ENCODE assay signal across 1 cellular context in genomic region chr20:57941572-57942381, GRCh38.
TF ChIP-seq lines count a peak whose summit lies in the region.

No MANE protein-coding gene starts in this region.

TF ChIP-seq in HEK293, 187 proteins besides CTCF, POLR2A, EP300 and RAD21 (continued from another document):
- TF ChIP-seq HOXD13 (CRISPR knock-in tag; IDR thresholded peaks at IDR 0.05; ENCODE audit: borderline replicate concordance) = peak; percentile 17; the same call in 1 of the 2 replicates
- TF ChIP-seq ZNF335 (tag by site-specific recombination; conservative IDR thresholded peaks at IDR 0.05) = 0 out of 2 replicates have a peak, but pooled peaks have one; percentile 12
- no peak for TF ChIP-seq ZBTB21 (tag by site-specific recombination; IDR thresholded peaks at IDR 0.05)
- TF ChIP-seq PRDM6 (tag by site-specific recombination; IDR thresholded peaks at IDR 0.05) = peak; percentile 58
- 0 out of 2 replicates have a peak, but pooled peaks have one; percentile 22 for TF ChIP-seq KLF7 (tag by site-specific recombination; IDR thresholded peaks at IDR 0.05; ENCODE audit: borderline replicate concordance)
- no peak for TF ChIP-seq ZNF571 (tag by site-specific recombination; IDR thresholded peaks at IDR 0.05)
- TF ChIP-seq ZNF426 (tag by site-specific recombination; IDR thresholded peaks at IDR 0.05) = no peak
- no peak for TF ChIP-seq ZNF791 (tag by site-specific recombination; IDR thresholded peaks at IDR 0.05)
- TF ChIP-seq HOXA7 (CRISPR knock-in tag; IDR thresholded peaks at IDR 0.05; ENCODE audit: borderline replicate concordance) = no peak
- TF ChIP-seq TRIM28 (IDR thresholded peaks at IDR 0.05; ENCODE audit: borderline replicate concordance, low read length) = 0 out of 2 replicates have a peak, but pooled peaks have one; percentile 32
- peak; percentile 62 for TF ChIP-seq SP7 (tag by site-specific recombination; IDR thresholded peaks at IDR 0.05)
- TF ChIP-seq ZNF37A (tag by site-specific recombination; IDR thresholded peaks at IDR 0.05) = no peak
